ENCODE assay signal across 33 cellular contexts in the genomic region with DNA sequence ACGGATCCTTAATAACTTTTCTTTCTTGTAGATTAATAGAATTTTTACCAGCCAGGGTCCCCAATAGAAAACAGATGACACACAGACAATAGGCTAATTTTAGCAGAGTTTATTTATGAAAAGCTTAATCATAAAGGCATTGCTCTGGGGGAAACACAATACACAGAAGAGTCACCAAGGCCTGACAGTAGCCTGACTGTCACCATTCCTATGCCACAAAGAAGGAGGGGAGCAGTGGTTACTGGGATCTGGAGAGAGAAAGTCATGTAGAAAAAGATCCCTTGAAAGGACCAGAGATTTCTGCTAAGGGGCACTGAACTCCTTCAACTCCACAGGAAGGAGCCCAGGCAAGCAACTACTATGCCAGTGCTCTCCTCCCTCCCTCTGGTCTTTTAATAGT.
"Had no signal": no experiment of that assay in that cellular context is flagged by ENCODE, and none has a peak within 500 bp of the region (broad histone marks: within the 10 kb centered on the region; RNA-seq: fewer than 3 reads in every experiment).

No MANE protein-coding gene starts in this region.

- H3K27ac ChIP-seq: adrenal gland, body of pancreas, esophagus muscularis mucosa, foreskin keratinocyte, gastroesophageal sphincter, WERI-Rb-1 had no signal

- H3K36me3 ChIP-seq: adrenal gland, esophagus muscularis mucosa, gastroesophageal sphincter, WERI-Rb-1 had no signal

- H3K4me3 ChIP-seq: adrenal gland, body of pancreas, esophagus muscularis mucosa, gastroesophageal sphincter had no signal

- H3K36me3 Mint-ChIP-seq: activated CD4-positive, alpha-beta memory T cell treated with anti-CD3 and anti-CD28 coated beads for 36 hours; activated CD8-positive, alpha-beta memory T cell treated with anti-CD3 and anti-CD28 coated beads, Interleukin-2, amount 10 ng/mL, durations not matched to agents 7 days and 5 days had no signal

- H3K4me1 Mint-ChIP-seq: activated B cell treated with CpG ODN at 0.5 μM for 24 hours; activated CD4-positive, alpha-beta T cell treated with anti-CD3 and anti-CD28 coated beads, Interleukin-2, amount 10 ng/mL, durations not matched to agents 24 days and 14 days; activated CD8-positive, alpha-beta memory T cell treated with anti-CD3 and anti-CD28 coated beads, Interleukin-2, amount 10 ng/mL, durations not matched to agents 7 days and 5 days; activated naive CD4-positive, alpha-beta T cell treated with anti-CD3 and anti-CD28 coated beads, Interleukin-2, amount 50 U/mL, for 24 hours; activated naive CD8-positive, alpha-beta T cell treated with anti-CD3 and anti-CD28 coated beads for 36 hours; activated naive CD8-positive, alpha-beta T cell treated with anti-CD3 and anti-CD28 coated beads, Interleukin-2, amount 50 U/mL, for 24 hours; T-helper 17 cell had no signal

- H3K4me3 Mint-ChIP-seq: activated B cell treated with CpG ODN at 0.5 μM for 24 hours; activated CD4-positive, alpha-beta memory T cell treated with anti-CD3 and anti-CD28 coated beads for 36 hours; activated CD4-positive, alpha-beta T cell treated with anti-CD3 and anti-CD28 coated beads, Interleukin-2, amount 10 ng/mL, durations not matched to agents 24 days and 14 days; activated CD8-positive, alpha-beta memory T cell treated with anti-CD3 and anti-CD28 coated beads, Interleukin-2, amount 10 ng/mL, durations not matched to agents 7 days and 5 days; activated CD8-positive, alpha-beta T cell treated with anti-CD3 and anti-CD28 coated beads, Interleukin-2, amount 10 ng/mL, durations not matched to agents 7 days and 5 days; activated naive CD4-positive, alpha-beta T cell treated with anti-CD3 and anti-CD28 coated beads for 36 hours; activated naive CD4-positive, alpha-beta T cell treated with anti-CD3 and anti-CD28 coated beads, Interleukin-2, amount 50 U/mL, for 24 hours; activated naive CD8-positive, alpha-beta T cell treated with anti-CD3 and anti-CD28 coated beads for 36 hours; activated naive CD8-positive, alpha-beta T cell treated with anti-CD3 and anti-CD28 coated beads, Interleukin-2, amount 50 U/mL, for 24 hours; activated T-helper 1 cell treated with anti-CD3 and anti-CD28 coated beads, Interleukin-12 subunit alpha, Interleukin-12 subunit beta, Interleukin-2, Interleukin-4 antibody, amounts not matched to agents 30 ng/mL and 10 ng/mL and 1 ng/mL, durations not matched to agents 14 hours and 24 hours and 36 hours; effector memory CD8-positive, alpha-beta T cell; T-helper 17 cell; T-helper 2 cell treated with Interferon-gamma antibody and Interleukin-4, amounts not matched to agents 5 μg/mL and 100 μg/mL, for 36 hours had no signal

- DNase-seq: activated B cell treated with CpG ODN at 0.5 μM for 24 hours; activated CD4-positive, alpha-beta memory T cell treated with anti-CD3 and anti-CD28 coated beads for 36 hours; activated CD4-positive, alpha-beta T cell treated with anti-CD3 and anti-CD28 coated beads, Interleukin-2, amount 10 ng/mL, durations not matched to agents 24 days and 14 days; activated CD8-positive, alpha-beta memory T cell treated with anti-CD3 and anti-CD28 coated beads, Interleukin-2, amount 10 ng/mL, durations not matched to agents 7 days and 5 days; activated CD8-positive, alpha-beta memory T cell treated with anti-CD3 and anti-CD28 coated beads, Interleukin-2, amount 50 U/mL, for 4 hours; activated CD8-positive, alpha-beta T cell treated with anti-CD3 and anti-CD28 coated beads, Interleukin-2, amount 10 ng/mL, durations not matched to agents 7 days and 5 days; activated effector memory CD4-positive, alpha-beta T cell treated with anti-CD3 and anti-CD28 coated beads, Interleukin-2, amount 50 U/mL, for 16 hours; activated naive CD4-positive, alpha-beta T cell treated with anti-CD3 and anti-CD28 coated beads for 36 hours; activated naive CD8-positive, alpha-beta T cell treated with anti-CD3 and anti-CD28 coated beads for 36 hours; activated naive CD8-positive, alpha-beta T cell treated with anti-CD3 and anti-CD28 coated beads, Interleukin-2, amount 50 U/mL, for 24 hours; activated T-cell treated with anti-CD3 and anti-CD28 coated beads, Interleukin-2, amount 50 U/mL, for 1 hour; activated T-cell treated with anti-CD3 and anti-CD28 coated beads, Interleukin-2, amount 50 U/mL, for 48 hours; adrenal gland; amygdala; aorta; body of pancreas; caudate nucleus; cortex of kidney; dermis blood vessel endothelial cell; effector CD4-positive, alpha-beta T cell; effector memory CD8-positive, alpha-beta T cell; erythroblast; foreskin keratinocyte; T-helper 1 cell; T-helper 17 cell; T1000; WERI-Rb-1 had no signal

- H3K27me3 ChIP-seq: adrenal gland, body of pancreas, esophagus muscularis mucosa, foreskin keratinocyte, gastroesophageal sphincter had no signal

- H3K4me1 ChIP-seq: adrenal gland, body of pancreas, esophagus muscularis mucosa, foreskin keratinocyte, gastroesophageal sphincter had no signal

- H3K27ac Mint-ChIP-seq: activated B cell treated with CpG ODN at 0.5 μM for 24 hours; activated CD4-positive, alpha-beta memory T cell treated with anti-CD3 and anti-CD28 coated beads for 36 hours; activated CD4-positive, alpha-beta T cell treated with anti-CD3 and anti-CD28 coated beads, Interleukin-2, amount 10 ng/mL, durations not matched to agents 24 days and 14 days; activated CD8-positive, alpha-beta memory T cell treated with anti-CD3 and anti-CD28 coated beads, Interleukin-2, amount 10 ng/mL, durations not matched to agents 7 days and 5 days; activated CD8-positive, alpha-beta T cell treated with anti-CD3 and anti-CD28 coated beads, Interleukin-2, amount 10 ng/mL, durations not matched to agents 7 days and 5 days; activated naive CD4-positive, alpha-beta T cell treated with anti-CD3 and anti-CD28 coated beads for 36 hours; activated naive CD4-positive, alpha-beta T cell treated with anti-CD3 and anti-CD28 coated beads, Interleukin-2, amount 50 U/mL, for 24 hours; activated naive CD8-positive, alpha-beta T cell treated with anti-CD3 and anti-CD28 coated beads for 36 hours; activated naive CD8-positive, alpha-beta T cell treated with anti-CD3 and anti-CD28 coated beads, Interleukin-2, amount 50 U/mL, for 24 hours; activated T-helper 1 cell treated with anti-CD3 and anti-CD28 coated beads, Interleukin-12 subunit alpha, Interleukin-12 subunit beta, Interleukin-2, Interleukin-4 antibody, amounts not matched to agents 30 ng/mL and 10 ng/mL and 1 ng/mL, durations not matched to agents 14 hours and 24 hours and 36 hours; activated T-helper 2 cell treated with anti-CD3 and anti-CD28 coated beads, Interferon-gamma antibody, Interleukin-2, Interleukin-4, amounts not matched to agents 10 μg/mL and 5 μg/mL and 100 μg/mL, durations not matched to agents 14 hours and 24 hours and 36 hours; effector memory CD8-positive, alpha-beta T cell; T-helper 17 cell; T-helper 2 cell treated with Interferon-gamma antibody and Interleukin-4, amounts not matched to agents 5 μg/mL and 100 μg/mL, for 36 hours had no signal

- H3K9me3 ChIP-seq: adrenal gland, body of pancreas had no signal

- H3K27me3 Mint-ChIP-seq: activated CD8-positive, alpha-beta memory T cell treated with anti-CD3 and anti-CD28 coated beads, Interleukin-2, amount 10 ng/mL, durations not matched to agents 7 days and 5 days; activated naive CD8-positive, alpha-beta T cell treated with anti-CD3 and anti-CD28 coated beads for 36 hours; T-helper 17 cell had no signal
